ENCODE assay signal across 25 cellular contexts in genomic region chr5:140605879-140606278, GRCh38. TPM values are rescaled to one million over a fixed set of nuclear protein-coding genes. Genes with fewer than 3 reads are reported as not detected.
"Had no signal": no experiment of that assay in that cellular context is flagged by ENCODE, and none has a peak within 500 bp of the region (broad histone marks: within the 10 kb centered on the region; RNA-seq: fewer than 3 reads in every experiment).

No MANE protein-coding gene starts in this region.

- H3K4me2 ChIP-seq: neural progenitor cell had no signal

- H3K9me3 ChIP-seq: prostate gland, right atrium auricular region, sigmoid colon, testis, tibial artery had no signal

- H3K4me1 ChIP-seq: neural progenitor cell, prostate gland, right atrium auricular region, sigmoid colon, testis, tibial artery had no signal

- H3K9ac ChIP-seq: neural progenitor cell had no signal

- H3K4me3 ChIP-seq: dorsolateral prefrontal cortex, lung, neural progenitor cell, prostate gland, right atrium auricular region, sigmoid colon, testis, tibial artery had no signal

- H3K36me3 ChIP-seq: neural progenitor cell, prostate gland, right atrium auricular region, sigmoid colon, tibial artery had no signal

- H3K27ac ChIP-seq: neural progenitor cell, prostate gland, right atrium auricular region, sigmoid colon, testis, tibial artery had no signal

- H3K27me3 ChIP-seq: dorsolateral prefrontal cortex, neural progenitor cell, right atrium auricular region, sigmoid colon, testis, tibial artery had no signal

- H2AFZ ChIP-seq: neural progenitor cell had no signal

- FAIRE-seq: frontal cortex, keratinocyte had no signal

- DNase-seq: cerebellar nuclear complex; cortex of kidney; dorsolateral prefrontal cortex; effector CD4-positive, alpha-beta T cell; head of caudate nucleus; left ventricle myocardium superior; mesendoderm; midbrain; naive thymus-derived CD4-positive, alpha-beta T cell; nucleus accumbens; sigmoid colon; stimulated activated CD4-positive, alpha-beta T cell treated with anti-CD3 and anti-CD28 coated beads, Interleukin-2, amount 100 ng/mL, for 24 hours; stimulated activated CD4-positive, alpha-beta T cell treated with anti-CD3 and anti-CD28 coated beads, Interleukin-4, amount 100 ng/mL, for 24 hours; stimulated activated naive CD8-positive, alpha-beta T cell treated with anti-CD3 and anti-CD28 coated beads, Interleukin-15, Interleukin-2, amounts not matched to agents 100 U/mL and 50 U/mL, for 24 hours; substantia nigra; testis; tibial artery had no signal

- ATAC-seq: left ventricle myocardium superior; naive thymus-derived CD4-positive, alpha-beta T cell; stimulated activated effector memory CD8-positive, alpha-beta T cell treated with anti-CD3 and anti-CD28 coated beads, Interleukin-12 subunit alpha, Interleukin-12 subunit beta, amount 100 ng/mL, for 72 hours; stimulated activated naive CD8-positive, alpha-beta T cell treated with anti-CD3 and anti-CD28 coated beads, Interleukin-15, Interleukin-2, amounts not matched to agents 100 U/mL and 50 U/mL, for 24 hours had no signal

RNA-seq across cellular contexts. Expression of gene CD14, which starts 27.1 kb away (rescaled TPM):
- total RNA-seq: osteocyte had no signal
